In genomic region chr20:49936153-49937022, GRCh38 we compare ENCODE assay signal across 8 cellular contexts. TPM values are rescaled to one million over a fixed set of nuclear protein-coding genes. Genes with fewer than 3 reads are reported as not detected.
DNase-seq lines count a peak whose midpoint lies in the region; ATAC-seq and TF ChIP-seq lines count a peak whose summit lies in the region.

Gene RNF114, plus strand, starts transcription at chr20:49936397. Its CDS starts 16 bp downstream, at chr20:49936413.

- 0 to 1% (median 0%) methylated on average over 65 to 79 of the region's 79 CpGs for WGBS in ovary, 3 donors

- H3K27me3 Mint-ChIP-seq in activated naive CD8-positive, alpha-beta T cell treated with anti-CD3 and anti-CD28 coated beads, Interleukin-2, amount 10 ng/mL, durations not matched to agents 7 days and 5 days = no peaks in the 10 kb centered on the region

- H3K27me3 ChIP-seq in HCT116 (ENCODE audit: insufficient read depth, low read length) (no peaks in the 10 kb centered on the region), ovary (no peaks in the 10 kb centered on the region), thoracic aorta (replicated peaks; ENCODE audit: insufficient read depth) (no peaks in the 10 kb centered on the region)

- TF ChIP-seq RAD21 in HCT116 (IDR thresholded peaks at IDR 0.05; ENCODE audit: low read depth) = no peak

- no peak for TF ChIP-seq EP300 in ovary (IDR thresholded peaks at IDR 0.05)

- no peak for TF ChIP-seq CTCF in HCT116 (IDR thresholded peaks at IDR 0.05 in 2 of 3, conservative IDR thresholded peaks at IDR 0.05 in 1 of 3; ENCODE audit: borderline replicate concordance in 1 of 3, insufficient read depth in 1 of 3, low read depth in 2 of 3, low read length in 2 of 3)
- TF ChIP-seq CTCF in ovary (IDR thresholded peaks at IDR 0.05) = peak in 1 of 3 donors; percentile 27
- no peak for TF ChIP-seq CTCF in thoracic aorta (IDR thresholded peaks at IDR 0.05)

- H3K36me3 ChIP-seq in HCT116 (ENCODE audit: control insufficient read depth in 1 of 2, insufficient read depth in 2 of 2, low read length in 2 of 2) = peaks cover 6% of the 10 kb centered on the region in 2 experiments; a peak in 1 of 4 replicates
- H3K36me3 ChIP-seq in ovary = no peaks in the 10 kb centered on the region
- peaks cover 8% of the 10 kb centered on the region for H3K36me3 ChIP-seq in thoracic aorta

- H3K4me1 Mint-ChIP-seq in activated naive CD8-positive, alpha-beta T cell treated with anti-CD3 and anti-CD28 coated beads, Interleukin-2, amount 10 ng/mL, durations not matched to agents 7 days and 5 days = peaks cover 26% of the 10 kb centered on the region

- H3K4me2 ChIP-seq in HCT116 (ENCODE audit: low read length) = peak within 1 kb of the TSS; percentile 75

- no peaks in the 10 kb centered on the region for H3K9me2 ChIP-seq in HCT116 (ENCODE audit: insufficient read depth)

- intact Hi-C loops in HCT116 (cut with micrococcal nuclease) = loop anchor here (1.0 kb wide), 1 partner anchor 8 kb away; no protein-coding TSS in a partner anchor
- intact Hi-C loops in head of caudate nucleus (cut with DNase I) = no loop called here
- intact Hi-C loops in ovary (cut with DNase I) = loop anchor here in 1 of 4 donors (10.0 kb wide), 1 partner anchor 322 kb away; no protein-coding TSS in a partner anchor

- H3K36me3 Mint-ChIP-seq in activated naive CD8-positive, alpha-beta T cell treated with anti-CD3 and anti-CD28 coated beads, Interleukin-2, amount 10 ng/mL, durations not matched to agents 7 days and 5 days = peaks cover 7% of the 10 kb centered on the region

- H4K20me1 ChIP-seq in HCT116 (ENCODE audit: insufficient read depth) = no peaks in the 10 kb centered on the region

- CTCF ChIA-PET in HCT116 (lab: Charles Lee) = interaction anchor here (0.8 to 3.0 kb wide), 6 partner anchors 29 to 328 kb away, joined by 3 to 10 read pairs (median 4); no protein-coding TSS in a partner anchor

- H3K4me1 ChIP-seq in HCT116 (ENCODE audit: control insufficient read depth in 1 of 2, insufficient read depth in 2 of 2, low read length in 2 of 2) (peaks cover 18 to 27% of the 10 kb centered on the region in 2 experiments), ovary (ENCODE audit: insufficient read depth) (peaks cover 19% of the 10 kb centered on the region), thoracic aorta (ENCODE audit: control insufficient read depth in 1 of 2, low read depth in 2 of 2) (peaks cover 29 to 32% of the 10 kb centered on the region in 2 donors)

- H3K27ac ChIP-seq in HCT116 (ENCODE audit: low read depth, low read length) (peak within 1 kb of the TSS; percentile 65), ovary (peak within 1 kb of the TSS; percentile 75 to 80), thoracic aorta (peak within 1 kb of the TSS; percentile 83 to 94)

- no peaks in the 10 kb centered on the region for H3K9me3 Mint-ChIP-seq in activated naive CD8-positive, alpha-beta T cell treated with anti-CD3 and anti-CD28 coated beads, Interleukin-2, amount 10 ng/mL, durations not matched to agents 7 days and 5 days

- RAD21 ChIA-PET in HCT116 (lab: Charles Lee; ENCODE audit: low non-redundant PET in 1 of 2, low total read pairs in 2 of 2, uncharacterized antibody in 2 of 2, unreplicated experiment in 2 of 2) = no interaction called here

- peak; percentile 89 for ATAC-seq in HCT116
- ATAC-seq in activated naive CD8-positive, alpha-beta T cell treated with anti-CD3 and anti-CD28 coated beads, Interleukin-2, amount 10 ng/mL, durations not matched to agents 7 days and 5 days (ENCODE audit: low read depth) = peak; percentile 83
- peak; percentile 83 for ATAC-seq in thoracic aorta (ENCODE audit: insufficient number of reproducible peaks, low FRiP score, low read depth)

- H3K9me3 ChIP-seq in HCT116 (ENCODE audit: control insufficient read depth in 1 of 2, insufficient read depth in 1 of 2, low read depth in 1 of 2, low read length in 2 of 2) (no peaks in the 10 kb centered on the region), ovary (no peaks in the 10 kb centered on the region), thoracic aorta (no peaks in the 10 kb centered on the region)

- H3K4me3 Mint-ChIP-seq in activated naive CD8-positive, alpha-beta T cell treated with anti-CD3 and anti-CD28 coated beads, Interleukin-2, amount 10 ng/mL, durations not matched to agents 7 days and 5 days = peak within 1 kb of the TSS; percentile 95

- peak within 1 kb of the TSS; percentile 97 for H3K9ac ChIP-seq in HCT116 (ENCODE audit: low read length)

- peak within 1 kb of the TSS; percentile 98 for H2AFZ ChIP-seq in HCT116 (ENCODE audit: low read depth, low read length, poor library complexity, severe bottlenecking)

- DNase-seq in GDM1 (lab: John Stamatoyannopoulos, UW) (peak; percentile 86), HCT116 (ENCODE audit: low read depth, low spot score) (peak; percentile 83), NCI-H1092 treated with DMSO at 0.1 percent for 48 hours (lab: John Stamatoyannopoulos, UW) (peak; percentile 89), SW 1271 (lab: John Stamatoyannopoulos, UW) (peak; percentile 67 to 87), head of caudate nucleus (peak; percentile 79 to 97 (median 94)), ovary (peak; percentile 89 to 96 (median 94)), thoracic aorta (ENCODE audit: low spot score) (peak; percentile 63)
- peak; percentile 93 for DNase-seq in activated naive CD8-positive, alpha-beta T cell treated with anti-CD3 and anti-CD28 coated beads, Interleukin-2, amount 10 ng/mL, durations not matched to agents 7 days and 5 days

- peak within 1 kb of the TSS; percentile 96 to 99 for H3K4me3 ChIP-seq in HCT116 (replicated peaks in 1 of 2; ENCODE audit: low read depth in 1 of 2, low read length in 2 of 2)
- peak within 1 kb of the TSS; percentile 89 for H3K4me3 ChIP-seq in ovary
- peak within 1 kb of the TSS; percentile 100 for H3K4me3 ChIP-seq in thoracic aorta

- H3K79me2 ChIP-seq in HCT116 (ENCODE audit: insufficient read depth, low read length) = peaks cover 50% of the 10 kb centered on the region

- POLR2A ChIA-PET in HCT116 (lab: Charles Lee) = interaction anchor here (0.7 to 1.3 kb wide), 3 partner anchors 21 to 592 kb away, joined by 3 read pairs; no protein-coding TSS in a partner anchor
- POLR2A ChIA-PET in activated naive CD8-positive, alpha-beta T cell treated with anti-CD3 and anti-CD28 coated beads, Interleukin-2, amount 10 ng/mL, durations not matched to agents 7 days and 5 days (lab: Charles Lee) = interaction anchor here (0.6 to 4.0 kb wide), 8 partner anchors 16 to 1844 kb away, joined by 3 to 32 read pairs (median 4); partner anchors contain the start of gene SPATA2

- H3K27ac Mint-ChIP-seq in activated naive CD8-positive, alpha-beta T cell treated with anti-CD3 and anti-CD28 coated beads, Interleukin-2, amount 10 ng/mL, durations not matched to agents 7 days and 5 days = peak within 1 kb of the TSS; percentile 94

- BruUV-seq in HCT116 (replicated peaks; lab: Mats Ljungman, UMichigan) = no TSS peak

- peak; percentile 58 for TF ChIP-seq POLR2A in HCT116 (IDR thresholded peaks at IDR 0.05; ENCODE audit: borderline replicate concordance, extremely low read depth, insufficient read depth, insufficient read length)
- TF ChIP-seq POLR2A in ovary (IDR thresholded peaks at IDR 0.05) = peak; percentile 97

TF ChIP-seq in HCT116, 20 proteins besides CTCF, POLR2A, EP300 and RAD21 (continues in another document):
- TF ChIP-seq TCF7L2 (IDR thresholded peaks at IDR 0.05; ENCODE audit: borderline replicate concordance, extremely low read depth, insufficient read depth, insufficient read length) (no peak), CBX3 (IDR thresholded peaks at IDR 0.05; ENCODE audit: low read depth) (0 out of 2 replicates have a peak, but pooled peaks have one; percentile 45), ATF3 (IDR thresholded peaks at IDR 0.05) (no peak), MAX (IDR thresholded peaks at IDR 0.05) (peak; percentile 74; the same call in 1 of the 2 replicates), EZH2phosphoT487 (IDR thresholded peaks at IDR 0.05; ENCODE audit: borderline replicate concordance) (no peak), ZNF274 (IDR thresholded peaks at IDR 0.05; ENCODE audit: low read depth, low read length) (no peak), SRF (IDR thresholded peaks at IDR 0.05; ENCODE audit: low read depth) (no peak), SP1 (IDR thresholded peaks at IDR 0.05; ENCODE audit: low read depth) (peak; percentile 89), POLR2AphosphoS5 (IDR thresholded peaks at IDR 0.05; ENCODE audit: low read depth, low read length) (peak; percentile 94), ZBTB33 (IDR thresholded peaks at IDR 0.05; ENCODE audit: extremely low read depth, insufficient replicate concordance, low read length) (no peak), EZH2 (IDR thresholded peaks at IDR 0.05) (no peak), CEBPB (IDR thresholded peaks at IDR 0.05; ENCODE audit: low read depth) (peak; percentile 63; the same call in 1 of the 2 replicates), JUND (IDR thresholded peaks at IDR 0.05) (peak; percentile 58; the same call in 1 of the 2 replicates), FOSL1 (IDR thresholded peaks at IDR 0.05; ENCODE audit: low read depth) (no peak)

RNA-seq across cellular contexts. Expression of gene RNF114, which starts in this region (rescaled TPM):
- 66.8 TPM for total RNA-seq in HCT116 (2021; ENCODE audit: unreplicated experiment)
- 86.8 and 113 TPM in 2 replicates for polyA plus RNA-seq in HCT116 (2012)
- total RNA-seq in activated naive CD8-positive, alpha-beta T cell treated with anti-CD3 and anti-CD28 coated beads, Interleukin-2, amount 10 ng/mL, durations not matched to agents 7 days and 5 days = 10 to 100 TPM; 75.8 TPM
- total RNA-seq in ovary = 100 to 1,000 TPM in 2 of 7 donors, 10 to 100 TPM in 5; 54.0 to 186 (median 73.2) TPM
- polyA plus RNA-seq in ovary = 10 to 100 TPM; 44.2 to 61.6 TPM
- total RNA-seq in thoracic aorta = 100 to 1,000 TPM in 1 of 2 donors, 10 to 100 TPM in 1; 82.4 to 128 TPM

Comparison
In these comparisons a context has a peak if more than half of its experiments do, and no peak if none do; other contexts are left out.
1. Peak in every context shown above with its lines: DNase-seq, ATAC-seq, H3K4me3 ChIP-seq and H3K27ac ChIP-seq.